Comparison of ENCODE assay signal across 9 cellular contexts in the genomic region with DNA sequence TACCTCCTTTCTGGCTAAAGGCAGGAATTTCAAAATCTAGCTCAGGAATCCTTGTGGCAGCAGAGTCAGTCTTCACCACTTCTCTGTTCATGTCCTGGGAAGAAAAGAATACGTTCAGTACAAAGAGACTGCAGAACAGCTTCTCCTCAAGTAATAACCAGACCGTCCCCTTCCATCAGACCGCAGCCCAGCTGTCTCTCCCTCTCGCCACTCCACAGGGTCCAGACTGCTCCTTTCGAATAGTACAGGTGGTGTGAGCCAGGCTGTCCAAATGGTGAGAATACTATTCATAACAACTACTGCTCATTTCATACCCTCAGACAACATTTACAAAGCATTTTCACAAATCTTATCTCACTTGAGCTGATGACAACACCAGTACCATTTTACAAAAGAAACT. TPM values are rescaled to one million over a fixed set of nuclear protein-coding genes. Genes with fewer than 3 reads are reported as not detected.
DNase-seq lines count a peak whose midpoint lies in the region; ATAC-seq, FAIRE-seq and TF ChIP-seq lines count a peak whose summit lies in the region.
"Had no signal": no experiment of that assay in that cellular context is flagged by ENCODE, and none has a peak within 500 bp of the region (broad histone marks: within the 10 kb centered on the region; RNA-seq: fewer than 3 reads in every experiment).

No MANE protein-coding gene starts in this region.

- peaks cover 0 to 2% (median 0%) of the 10 kb centered on the region in 9 donors for H3K9me3 Mint-ChIP-seq in naive thymus-derived CD8-positive, alpha-beta T cell

- H3K4me3 ChIP-seq in AG10803 (ENCODE audit: low read length): peak overlapping the region; percentile 87
- H3K4me3 ChIP-seq in KMS-11 (IDR thresholded peaks at IDR 0.05; ENCODE audit: insufficient read depth, low read depth, low read length): no peak overlapping the region
- peak overlapping the region; percentile 98 for H3K4me3 ChIP-seq in coronary artery

- H3K4me2 ChIP-seq in KMS-11: peak overlapping the region; percentile 73

- TF ChIP-seq CTCF in AG10803 (conservative IDR thresholded peaks at IDR 0.05; ENCODE audit: low read length) (no peak), KMS-11 (conservative IDR thresholded peaks at IDR 0.05; ENCODE audit: low read depth, low read length) (no peak), coronary artery (IDR thresholded peaks at IDR 0.05) (no peak), omental fat pad (IDR thresholded peaks at IDR 0.05) (no peak), GM13976 (IDR thresholded peaks at IDR 0.05; ENCODE audit: borderline replicate concordance, control extremely low read depth, extremely low read depth, insufficient read depth, missing control alignments) (no peak)

- H3K9ac ChIP-seq in KMS-11: peak overlapping the region; percentile 70; the same call in 1 of the 2 replicates

- peak overlapping the region; percentile 75 to 100 (median 94) for H3K27ac Mint-ChIP-seq in naive thymus-derived CD8-positive, alpha-beta T cell

- H3K27ac ChIP-seq in KMS-11 (no peak overlapping the region), coronary artery (no peak overlapping the region)

- H2AFZ ChIP-seq in KMS-11 (ENCODE audit: low read depth): peak overlapping the region; percentile 60; the same call in 1 of the 2 replicates

- peaks cover 12% of the 10 kb centered on the region for H3K79me2 ChIP-seq in KMS-11 (ENCODE audit: insufficient read depth, low read depth)

- H3K27me3 ChIP-seq in KMS-11 (ENCODE audit: insufficient read depth, low read depth): no peaks in the 10 kb centered on the region

- FAIRE-seq in RCC 7860 (lab: Jason Lieb, UNC): no peak
- FAIRE-seq: frontal cortex had no signal

- H3K27me3 Mint-ChIP-seq in naive thymus-derived CD8-positive, alpha-beta T cell: peaks cover 0 to 5% (median 0%) of the 10 kb centered on the region in 5 donors

- no peak for DNase-seq in AG10803 (ENCODE audit: low read depth)
- no peak for DNase-seq in coronary artery (ENCODE audit: low spot score)
- no peak for DNase-seq in naive thymus-derived CD8-positive, alpha-beta T cell
- DNase-seq in omental fat pad (ENCODE audit: low spot score): no peak
- no peak for DNase-seq in GM13976 (ENCODE audit: low spot score)
- no peak for DNase-seq in RCC 7860 (ENCODE audit: low spot score)
- DNase-seq in SKM-1 (lab: John Stamatoyannopoulos, UW; ENCODE audit: unreplicated experiment): no peak

- in situ Hi-C loops in GM13976 (cut with MboI; ENCODE audit: low sequenced_read_pairs, unreplicated experiment): loop anchor here (25.0 kb wide), 1 partner anchor 325 kb away; no protein-coding TSS in a partner anchor

- POLR2A ChIA-PET in naive thymus-derived CD8-positive, alpha-beta T cell (lab: Charles Lee): interaction anchor here (0.9 to 4.0 kb wide), 7 partner anchors 13 to 392 kb away, joined by 3 to 66 read pairs (median 8); partner anchors contain the start of genes APOA4, BUD13, SIDT2 and SIK3

- H3K4me1 Mint-ChIP-seq in naive thymus-derived CD8-positive, alpha-beta T cell: peaks cover 19 to 56% (median 47%) of the 10 kb centered on the region in 4 donors

- peaks cover 12% of the 10 kb centered on the region for H3K4me1 ChIP-seq in KMS-11 (ENCODE audit: low read depth, poor library complexity, severe bottlenecking)

- H3K36me3 ChIP-seq in KMS-11 (ENCODE audit: insufficient read depth): no peaks in the 10 kb centered on the region

- peaks cover 0 to 51% (median 18%) of the 10 kb centered on the region in 3 donors for H3K36me3 Mint-ChIP-seq in naive thymus-derived CD8-positive, alpha-beta T cell

- ATAC-seq in naive thymus-derived CD8-positive, alpha-beta T cell: no peak
- ATAC-seq in omental fat pad (ENCODE audit: low FRiP score): no peak

- H4K20me1 ChIP-seq in KMS-11 (ENCODE audit: insufficient read depth): no peaks in the 10 kb centered on the region

- H3K4me3 Mint-ChIP-seq in naive thymus-derived CD8-positive, alpha-beta T cell: peak overlapping the region; percentile 75 to 99 (median 97)

RNA-seq across cellular contexts. Expression of gene ZPR1, which starts 0.9 kb away (rescaled TPM):
- total RNA-seq in naive thymus-derived CD8-positive, alpha-beta T cell: 10 to 100 TPM; 66.5 to 74.4 TPM
- polyA plus RNA-seq in naive thymus-derived CD8-positive, alpha-beta T cell: 10 to 100 TPM; 29.5 to 42.9 (median 36.1) TPM
- total RNA-seq in omental fat pad: 10 to 100 TPM; 23.5 to 83.9 (median 54.6) TPM

RNA-seq across cellular contexts. Expression of gene APOA5, which starts 4.7 kb away (rescaled TPM):
- not detected for total RNA-seq in naive thymus-derived CD8-positive, alpha-beta T cell
- polyA plus RNA-seq in naive thymus-derived CD8-positive, alpha-beta T cell: not detected
- total RNA-seq in omental fat pad: not detected
- total RNA-seq: frontal cortex had no signal

RNA-seq across cellular contexts. Expression of gene BUD13, which starts 14.2 kb away (rescaled TPM):
- 10 to 100 TPM; 14.2 to 16.2 TPM for total RNA-seq in naive thymus-derived CD8-positive, alpha-beta T cell
- 10 to 100 TPM in 1 of 3 donors, 1 to 10 TPM in 2; 5.4 to 16.2 (median 6.6) TPM for polyA plus RNA-seq in naive thymus-derived CD8-positive, alpha-beta T cell
- 10 to 100 TPM in 3 of 4 donors, 1 to 10 TPM in 1; 9.7 to 18.8 (median 12.0) TPM for total RNA-seq in omental fat pad

RNA-seq across cellular contexts. Expression of gene APOA4, which starts 36.1 kb away (rescaled TPM):
- total RNA-seq in naive thymus-derived CD8-positive, alpha-beta T cell: not detected
- not detected for polyA plus RNA-seq in naive thymus-derived CD8-positive, alpha-beta T cell
- 1 to 10 TPM in 1 of 4 donors, not detected in 3; 1.1 TPM for total RNA-seq in omental fat pad
- total RNA-seq: frontal cortex had no signal

RNA-seq across cellular contexts. Expression of gene APOC3, which starts 42.7 kb away (rescaled TPM):
- not detected for total RNA-seq in naive thymus-derived CD8-positive, alpha-beta T cell
- not detected for polyA plus RNA-seq in naive thymus-derived CD8-positive, alpha-beta T cell
- 1 to 10 TPM in 1 of 4 donors, not detected in 3; 3.5 TPM for total RNA-seq in omental fat pad
- total RNA-seq: frontal cortex had no signal
